Comparison of ENCODE assay signal across 25 cellular contexts in genomic region chr17:57531078-57531477, GRCh38.
DNase-seq lines count a peak whose midpoint lies in the region; ATAC-seq and TF ChIP-seq lines count a peak whose summit lies in the region.
"Had no signal": no experiment of that assay in that cellular context is flagged by ENCODE, and none has a peak within 500 bp of the region (broad histone marks: within the 10 kb centered on the region; RNA-seq: fewer than 3 reads in every experiment).

No MANE protein-coding gene starts in this region.

- H3K27me3 ChIP-seq in parathyroid adenoma (ENCODE audit: control insufficient read depth, insufficient read depth, low read length) = no peaks in the 10 kb centered on the region
- H3K27me3 ChIP-seq: gastroesophageal sphincter, hepatocyte, SJSA1, upper lobe of left lung had no signal

- H3K36me3 Mint-ChIP-seq in IgD-negative memory B cell = peaks cover 5% of the 10 kb centered on the region

- H3K27me3 Mint-ChIP-seq in IgD-negative memory B cell = no peaks in the 10 kb centered on the region
- H3K27me3 Mint-ChIP-seq: activated naive CD8-positive, alpha-beta T cell treated with anti-CD3 and anti-CD28 coated beads for 36 hours; CD4-positive, alpha-beta memory T cell; memory B cell had no signal

- no peaks in the 10 kb centered on the region for H3K9me3 ChIP-seq in parathyroid adenoma (ENCODE audit: control insufficient read depth, low read length)
- H3K9me3 ChIP-seq: gastroesophageal sphincter, SJSA1, upper lobe of left lung had no signal

- no peak overlapping the region for H2AFZ ChIP-seq in parathyroid adenoma
- H2AFZ ChIP-seq: hepatocyte had no signal

- H3K4me1 Mint-ChIP-seq in IgD-negative memory B cell = peaks cover 5 to 9% (median 7%) of the 10 kb centered on the region in 3 donors

- H3K36me3 ChIP-seq in parathyroid adenoma (ENCODE audit: control insufficient read depth, insufficient read depth, low read length) = no peaks in the 10 kb centered on the region
- H3K36me3 ChIP-seq: SJSA1, upper lobe of left lung had no signal

- no peak for DNase-seq in NCI-H748 (lab: John Stamatoyannopoulos, UW; ENCODE audit: unreplicated experiment)
- DNase-seq in T-helper 9 cell = no peak
- DNase-seq: activated effector memory CD4-positive, alpha-beta T cell treated with anti-CD3 and anti-CD28 coated beads, Interleukin-2, amount 50 U/mL, for 16 hours; activated naive CD8-positive, alpha-beta T cell treated with anti-CD3 and anti-CD28 coated beads for 36 hours; activated T-cell treated with anti-CD3 and anti-CD28 coated beads for 4 hours; CD4-positive, alpha-beta memory T cell; DMS 273 treated with DMSO at 0.1 percent for 48 hours; KBM-7; left cardiac atrium; MM.1S; NCI-H2029 treated with DMSO at 0.1 percent for 48 hours; NCI-H2227 treated with DMSO at 0.1 percent for 48 hours; RPMI8226; stimulated activated CD4-positive, alpha-beta T cell treated with anti-CD3 and anti-CD28 coated beads, Interleukin-1b, Interleukin-23, amount 100 ng/mL, for 48 hours; upper lobe of left lung had no signal

- peaks cover 86% of the 10 kb centered on the region for H3K4me1 ChIP-seq in parathyroid adenoma

- H3K27ac Mint-ChIP-seq in IgD-negative memory B cell = peak overlapping the region in 2 of 3 donors; percentile 28 to 39
- H3K27ac Mint-ChIP-seq: activated naive CD8-positive, alpha-beta T cell treated with anti-CD3 and anti-CD28 coated beads for 36 hours had no signal

- peak overlapping the region; percentile 30 for H3K27ac ChIP-seq in C4-2B
- peak overlapping the region; percentile 66 for H3K27ac ChIP-seq in cingulate gyrus (ENCODE audit: low read depth, low read length)
- H3K27ac ChIP-seq in parathyroid adenoma = peak overlapping the region; percentile 96
- H3K27ac ChIP-seq: gastroesophageal sphincter, upper lobe of left lung had no signal

- H3K9ac ChIP-seq in parathyroid adenoma = peak overlapping the region; percentile 13

- no peak overlapping the region for H3K4me3 Mint-ChIP-seq in IgD-negative memory B cell
- H3K4me3 Mint-ChIP-seq: activated naive CD8-positive, alpha-beta T cell treated with anti-CD3 and anti-CD28 coated beads for 36 hours; CD4-positive, alpha-beta memory T cell; memory B cell had no signal

- H3K79me2 ChIP-seq in parathyroid adenoma = peaks cover 28% of the 10 kb centered on the region

- no peak for ATAC-seq in HG02759 (IDR thresholded peaks at IDR 0.05; ENCODE audit: unreplicated experiment)
- ATAC-seq: gastroesophageal sphincter, left cardiac atrium had no signal

- TF ChIP-seq CTCF in C4-2B (conservative IDR thresholded peaks at IDR 0.05) = no peak
- no peak for TF ChIP-seq CTCF in parathyroid adenoma (IDR thresholded peaks at IDR 0.05)

- H3K4me2 ChIP-seq in parathyroid adenoma (ENCODE audit: low read length) = peak overlapping the region; percentile 53
- H3K4me2 ChIP-seq: smooth muscle cell had no signal

- no peaks in the 10 kb centered on the region for H3K9me3 Mint-ChIP-seq in IgD-negative memory B cell
- H3K9me3 Mint-ChIP-seq: activated naive CD8-positive, alpha-beta T cell treated with anti-CD3 and anti-CD28 coated beads for 36 hours; CD4-positive, alpha-beta memory T cell; memory B cell had no signal

- H3K4me3 ChIP-seq in parathyroid adenoma (ENCODE audit: low read depth, low read length) = no peak overlapping the region
- H3K4me3 ChIP-seq: gastroesophageal sphincter, hepatocyte, SJSA1, smooth muscle cell, upper lobe of left lung had no signal

Comparison
In these comparisons a context has a peak if more than half of its experiments do, and no peak if none do; other contexts are left out.
1. H3K27ac ChIP-seq: peak in every context shown above with its lines; median percentile 96 in parathyroid adenoma; 66 in cingulate gyrus; 30 in C4-2B.